In genomic region chr2:238057696-238058575, GRCh38 we compare ENCODE assay signal across 1 cellular context. TPM values are rescaled to one million over a fixed set of nuclear protein-coding genes. Genes with fewer than 3 reads are reported as not detected.
"Had no signal": no experiment of that assay in that cellular context is flagged by ENCODE, and none has a peak within 500 bp of the region (broad histone marks: within the 10 kb centered on the region; RNA-seq: fewer than 3 reads in every experiment).

No MANE protein-coding gene starts in this region.

RNA-seq across cellular contexts. Expression of gene ESPNL, which starts 42.2 kb away (rescaled TPM):
- total RNA-seq: activated naive CD8-positive, alpha-beta T cell treated with anti-CD3 and anti-CD28 coated beads for 36 hours had no signal
